In the genomic region with DNA sequence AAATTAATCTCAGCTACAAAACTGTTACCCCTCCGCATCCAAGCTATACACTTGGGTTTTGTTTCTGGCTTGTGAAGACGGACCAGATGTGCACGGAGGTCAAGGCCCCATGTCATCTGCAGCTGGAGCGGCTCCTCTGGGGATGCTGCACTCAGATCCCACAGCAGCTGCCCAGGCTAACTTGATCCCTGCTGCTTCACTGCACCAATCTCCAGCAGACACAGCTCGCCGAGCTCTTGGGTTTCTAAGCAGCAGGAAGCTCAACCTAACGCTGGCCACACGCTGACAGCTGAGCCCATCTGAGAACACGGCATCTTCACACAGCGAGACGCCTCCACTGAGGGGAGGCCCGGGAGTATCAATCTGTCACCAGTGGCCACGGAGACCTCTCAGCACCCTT, we compare ENCODE assay signal across 15 cellular contexts.
DNase-seq lines count a peak whose midpoint lies in the region; ATAC-seq and TF ChIP-seq lines count a peak whose summit lies in the region.
"Had no signal": no experiment of that assay in that cellular context is flagged by ENCODE, and none has a peak within 500 bp of the region (broad histone marks: within the 10 kb centered on the region; RNA-seq: fewer than 3 reads in every experiment).

No MANE protein-coding gene starts in this region.

- H4K20me1 ChIP-seq in fibroblast of lung (ENCODE audit: control insufficient read depth, extremely low read depth, insufficient read depth, low read length), result no peaks in the 10 kb centered on the region

- no peak overlapping the region for H3K9ac ChIP-seq in fibroblast of lung (ENCODE audit: insufficient read depth, low read length)

- H3K36me3 ChIP-seq in fibroblast of lung (ENCODE audit: control insufficient read depth, insufficient read depth, low read length), result peaks cover 13% of the 10 kb centered on the region

- no peaks in the 10 kb centered on the region for H3K27me3 ChIP-seq in fibroblast of lung (ENCODE audit: control insufficient read depth, insufficient read depth, low read length)

- DNase-seq in NCI-H2171 (lab: John Stamatoyannopoulos, UW), result peak; percentile 40
- no peak for DNase-seq in fibroblast of lung (ENCODE audit: low read depth in 2 of 2)
- peak; percentile 66 for DNase-seq in myocyte (ENCODE audit: low read depth)
- DNase-seq in stimulated activated CD8-positive, alpha-beta memory T cell treated with anti-CD3 and anti-CD28 coated beads, Interleukin-4, amount 100 ng/mL, for 48 hours, result peak; percentile 23
- no peak for DNase-seq in NCI-H1694 treated with DMSO at 0.1 percent for 48 hours (lab: John Stamatoyannopoulos, UW)
- no peak for DNase-seq in germinal center (ENCODE audit: low spot score)
- DNase-seq: activated B cell treated with CpG ODN at 0.5 μM for 24 hours; activated gamma-delta T cell treated with Interleukin-2 at 50 U/mL for 16 hours; MM.1S; NCI-H2029 treated with DMSO at 0.1 percent for 48 hours; NCI-H69; OCI-M1; stimulated activated CD4-positive, alpha-beta T cell treated with anti-CD3 and anti-CD28 coated beads, Interleukin-2, amount 100 ng/mL, for 48 hours had no signal

- no peak for TF ChIP-seq CTCF in fibroblast of lung (conservative IDR thresholded peaks at IDR 0.05 in 1 of 2, IDR thresholded peaks at IDR 0.05 in 1 of 2; ENCODE audit: low read depth in 1 of 2, low read length in 2 of 2)

- H3K4me3 ChIP-seq in fibroblast of lung (replicated peaks in 1 of 4; ENCODE audit: control extremely low read depth in 1 of 4, insufficient read depth in 1 of 4, low read depth in 3 of 4, low read length in 4 of 4), result no peak overlapping the region

- H3K27ac ChIP-seq in fibroblast of lung (ENCODE audit: insufficient read depth, low read length), result peak overlapping the region; percentile 13

- no peak overlapping the region for H3K4me2 ChIP-seq in fibroblast of lung (ENCODE audit: extremely low read depth, insufficient read depth, low read length)

- no peaks in the 10 kb centered on the region for H3K79me2 ChIP-seq in fibroblast of lung (ENCODE audit: control insufficient read depth, insufficient read depth, low read length)

- ATAC-seq in HG02759 (IDR thresholded peaks at IDR 0.05; ENCODE audit: unreplicated experiment) (no peak), HG02970 (IDR thresholded peaks at IDR 0.05; ENCODE audit: low FRiP score, unreplicated experiment) (no peak)

- peaks cover 6% of the 10 kb centered on the region for H3K4me1 ChIP-seq in fibroblast of lung (ENCODE audit: control insufficient read depth, extremely low read depth, insufficient read depth, low read length)

- no peak overlapping the region for H2AFZ ChIP-seq in fibroblast of lung (ENCODE audit: low read length)

- H3K9me3 ChIP-seq in fibroblast of lung (ENCODE audit: control insufficient read depth, insufficient read depth, low read depth, low read length), result no peaks in the 10 kb centered on the region

Comparison
In these comparisons a context has a peak if more than half of its experiments do, and no peak if none do; other contexts are left out.
1. DNase-seq: peak in NCI-H2171 (single experiment), myocyte (single experiment) and stimulated activated CD8-positive, alpha-beta memory T cell treated with anti-CD3 and anti-CD28 coated beads, Interleukin-4, amount 100 ng/mL, for 48 hours (single experiment); none in fibroblast of lung (0 of 2), NCI-H1694 treated with DMSO at 0.1 percent for 48 hours (single experiment) and germinal center (single experiment).